15 cellular contexts compared by ENCODE assay signal in genomic region chr5:34709861-34710673, GRCh38. TPM values are rescaled to one million over a fixed set of nuclear protein-coding genes. Genes with fewer than 3 reads are reported as not detected.
DNase-seq lines count a peak whose midpoint lies in the region; ATAC-seq, FAIRE-seq and TF ChIP-seq lines count a peak whose summit lies in the region.
"Had no signal": no experiment of that assay in that cellular context is flagged by ENCODE, and none has a peak within 500 bp of the region (broad histone marks: within the 10 kb centered on the region; RNA-seq: fewer than 3 reads in every experiment).

No MANE protein-coding gene starts in this region.

- H3K4me3 ChIP-seq in left ventricle myocardium inferior (no peak overlapping the region), muscle layer of duodenum (ENCODE audit: low read depth in 1 of 2, low read length in 2 of 2) (no peak overlapping the region), vagina (no peak overlapping the region)
- H3K4me3 ChIP-seq: lung had no signal

- no peak for TF ChIP-seq CTCF in left ventricle myocardium inferior (IDR thresholded peaks at IDR 0.05; ENCODE audit: borderline replicate concordance)
- TF ChIP-seq CTCF in vagina (IDR thresholded peaks at IDR 0.05) = no peak

- H3K9me3 ChIP-seq in left ventricle myocardium inferior (replicated peaks) (no peaks in the 10 kb centered on the region), muscle layer of duodenum (ENCODE audit: control insufficient read depth in 1 of 2, low read length in 2 of 2) (no peaks in the 10 kb centered on the region), vagina (no peaks in the 10 kb centered on the region)

- DNase-seq in left ventricle myocardium inferior = no peak
- no peak for DNase-seq in cardiac septum (ENCODE audit: low spot score)
- no peak for DNase-seq in vagina (ENCODE audit: extremely low spot score in 2 of 2)
- no peak for DNase-seq in D341Med (ENCODE audit: low spot score)
- DNase-seq in hippocampal formation (lab: John Stamatoyannopoulos, UW) = no peak
- DNase-seq: activated effector memory CD4-positive, alpha-beta T cell treated with anti-CD3 and anti-CD28 coated beads, Interleukin-2, amount 50 U/mL, for 16 hours; H7; NCI-H2081; WERI-Rb-1 had no signal

- peak overlapping the region; percentile 17 for H3K27ac ChIP-seq in left ventricle myocardium inferior (replicated peaks)
- H3K27ac ChIP-seq in muscle layer of duodenum (ENCODE audit: low read length) = peak overlapping the region; percentile 66
- peak overlapping the region; percentile 0 for H3K27ac ChIP-seq in vagina
- H3K27ac ChIP-seq: WERI-Rb-1 had no signal

- peak; percentile 57 for FAIRE-seq in endometrium (lab: Jason Lieb, UNC)
- FAIRE-seq: A204.1 had no signal

- intact Hi-C loops in left ventricle myocardium inferior (cut with micrococcal nuclease) (no loop called here), cardiac septum (cut with DNase I) (no loop called here), vagina (cut with DNase I) (no loop called here)

- no peak for TF ChIP-seq POLR2A in vagina (IDR thresholded peaks at IDR 0.05)

- H3K36me3 ChIP-seq in left ventricle myocardium inferior (no peaks in the 10 kb centered on the region), muscle layer of duodenum (ENCODE audit: control insufficient read depth in 1 of 2, insufficient read depth in 2 of 2, low read length in 2 of 2) (no peaks in the 10 kb centered on the region), vagina (no peaks in the 10 kb centered on the region)
- H3K36me3 ChIP-seq: WERI-Rb-1 had no signal

- H3K27me3 ChIP-seq in left ventricle myocardium inferior (ENCODE audit: low read depth) (no peaks in the 10 kb centered on the region), muscle layer of duodenum (ENCODE audit: low read depth, low read length) (no peaks in the 10 kb centered on the region), vagina (no peaks in the 10 kb centered on the region)

- H3K4me1 ChIP-seq in left ventricle myocardium inferior (peaks cover 21% of the 10 kb centered on the region), muscle layer of duodenum (ENCODE audit: control insufficient read depth in 1 of 2, insufficient read depth in 2 of 2, low read length in 2 of 2) (no peaks in the 10 kb centered on the region), vagina (peaks cover 20% of the 10 kb centered on the region)

- no peak for ATAC-seq in HG02678 (IDR thresholded peaks at IDR 0.05; ENCODE audit: unreplicated experiment)
- ATAC-seq: Panc1 had no signal

RNA-seq across cellular contexts. Expression of gene RAI14, which starts 53.9 kb away (rescaled TPM):
- 6.7 TPM for total RNA-seq in left ventricle myocardium inferior
- total RNA-seq in cardiac septum = 17.5 TPM
- total RNA-seq in vagina = 30.7 TPM

Comparison
In these comparisons a context has a peak if more than half of its experiments do, and no peak if none do; other contexts are left out.
1. H3K27ac ChIP-seq: peak in every context shown above with its lines; median percentile 66 in muscle layer of duodenum; 17 in left ventricle myocardium inferior; 0 in vagina.